In genomic region chr18:24126155-24126947, GRCh38 we compare ENCODE assay signal across 19 cellular contexts. TPM values are rescaled to one million over a fixed set of nuclear protein-coding genes. Genes with fewer than 3 reads are reported as not detected.
DNase-seq lines count a peak whose midpoint lies in the region; ATAC-seq, FAIRE-seq and TF ChIP-seq lines count a peak whose summit lies in the region.
"Had no signal": no experiment of that assay in that cellular context is flagged by ENCODE, and none has a peak within 500 bp of the region (broad histone marks: within the 10 kb centered on the region; RNA-seq: fewer than 3 reads in every experiment).

No MANE protein-coding gene starts in this region.

- no peak for FAIRE-seq in RCC 7860 (lab: Jason Lieb, UNC)
- FAIRE-seq: A549, H1 had no signal

- peak overlapping the region; percentile 25 for H3K27ac Mint-ChIP-seq in activated T-helper 17 cell treated with anti-CD3 and anti-CD28 coated beads, Interleukin-2, amount 50 U/mL, for 72 hours
- H3K27ac Mint-ChIP-seq in endothelial cell (ENCODE audit: unreplicated experiment): no peak overlapping the region
- H3K27ac Mint-ChIP-seq: activated CD4-positive, alpha-beta memory T cell treated with anti-CD3 and anti-CD28 coated beads for 36 hours; activated naive CD8-positive, alpha-beta T cell treated with anti-CD3 and anti-CD28 coated beads, Interleukin-2, amount 10 ng/mL, durations not matched to agents 7 days and 5 days; dendritic cell treated with granulocyte-macrophage colony-stimulating factor and Interleukin-4, amounts not matched to agents 40 ng/mL and 50 ng/mL, for 4 days had no signal

- no peaks in the 10 kb centered on the region for H3K9me3 Mint-ChIP-seq in activated T-helper 17 cell treated with anti-CD3 and anti-CD28 coated beads, Interleukin-2, amount 50 U/mL, for 72 hours
- H3K9me3 Mint-ChIP-seq in endothelial cell (ENCODE audit: unreplicated experiment): no peaks in the 10 kb centered on the region
- H3K9me3 Mint-ChIP-seq: activated CD4-positive, alpha-beta memory T cell treated with anti-CD3 and anti-CD28 coated beads for 36 hours; activated naive CD8-positive, alpha-beta T cell treated with anti-CD3 and anti-CD28 coated beads, Interleukin-2, amount 10 ng/mL, durations not matched to agents 7 days and 5 days; CD4-positive, CD25-positive, alpha-beta regulatory T cell; dendritic cell treated with granulocyte-macrophage colony-stimulating factor and Interleukin-4, amounts not matched to agents 40 ng/mL and 50 ng/mL, for 4 days had no signal

- no peaks in the 10 kb centered on the region for H3K27me3 Mint-ChIP-seq in activated T-helper 17 cell treated with anti-CD3 and anti-CD28 coated beads, Interleukin-2, amount 50 U/mL, for 72 hours
- H3K27me3 Mint-ChIP-seq in endothelial cell (ENCODE audit: unreplicated experiment): peaks cover 2% of the 10 kb centered on the region
- H3K27me3 Mint-ChIP-seq: activated CD4-positive, alpha-beta memory T cell treated with anti-CD3 and anti-CD28 coated beads for 36 hours; activated naive CD8-positive, alpha-beta T cell treated with anti-CD3 and anti-CD28 coated beads, Interleukin-2, amount 10 ng/mL, durations not matched to agents 7 days and 5 days; CD4-positive, CD25-positive, alpha-beta regulatory T cell; dendritic cell treated with granulocyte-macrophage colony-stimulating factor and Interleukin-4, amounts not matched to agents 40 ng/mL and 50 ng/mL, for 4 days had no signal

- H3K27me3 ChIP-seq in left lung: no peaks in the 10 kb centered on the region
- H3K27me3 ChIP-seq: testis had no signal

- H3K9me3 ChIP-seq in left lung: no peaks in the 10 kb centered on the region
- H3K9me3 ChIP-seq: A549, testis had no signal

- TF ChIP-seq CTCF in left lung (IDR thresholded peaks at IDR 0.05) (no peak), endothelial cell (IDR thresholded peaks at IDR 0.05; ENCODE audit: unreplicated experiment) (no peak)

- no peak overlapping the region for H3K27ac ChIP-seq in left lung
- H3K27ac ChIP-seq: A549 had no signal

- intact Hi-C loops in left lung (cut with DNase I): loop anchor here in 1 of 2 donors (10.0 kb wide), 2 partner anchors 162 to 512 kb away; no protein-coding TSS in a partner anchor

- no peak overlapping the region for H3K4me3 Mint-ChIP-seq in activated T-helper 17 cell treated with anti-CD3 and anti-CD28 coated beads, Interleukin-2, amount 50 U/mL, for 72 hours
- no peak overlapping the region for H3K4me3 Mint-ChIP-seq in endothelial cell (ENCODE audit: unreplicated experiment)
- H3K4me3 Mint-ChIP-seq: activated CD4-positive, alpha-beta memory T cell treated with anti-CD3 and anti-CD28 coated beads for 36 hours; activated naive CD8-positive, alpha-beta T cell treated with anti-CD3 and anti-CD28 coated beads, Interleukin-2, amount 10 ng/mL, durations not matched to agents 7 days and 5 days; CD4-positive, CD25-positive, alpha-beta regulatory T cell; dendritic cell treated with granulocyte-macrophage colony-stimulating factor and Interleukin-4, amounts not matched to agents 40 ng/mL and 50 ng/mL, for 4 days had no signal

- DNase-seq in NCI-H2107 treated with DMSO at 0.1 percent for 48 hours (lab: John Stamatoyannopoulos, UW; ENCODE audit: unreplicated experiment): peak; percentile 19
- DNase-seq in NCI-H2107 (lab: John Stamatoyannopoulos, UW): no peak
- peak; percentile 19 for DNase-seq in EL
- DNase-seq in left lung: no peak
- DNase-seq in endothelial cell (ENCODE audit: low spot score): no peak
- DNase-seq in RCC 7860 (ENCODE audit: low spot score): no peak
- DNase-seq: activated CD4-positive, alpha-beta memory T cell treated with anti-CD3 and anti-CD28 coated beads for 36 hours; activated naive CD8-positive, alpha-beta T cell treated with anti-CD3 and anti-CD28 coated beads, Interleukin-2, amount 10 ng/mL, durations not matched to agents 7 days and 5 days; activated T-cell treated with anti-CD3 and anti-CD28 coated beads, Interleukin-2, amount 50 U/mL, for 1 hour; CD4-positive, CD25-positive, alpha-beta regulatory T cell; DND-41; NCI-H2081; retina had no signal

- ATAC-seq in activated T-helper 17 cell treated with anti-CD3 and anti-CD28 coated beads, Interleukin-2, amount 50 U/mL, for 72 hours (replicated peaks): no peak
- ATAC-seq in left lung (peak; percentile 81), HG03196 (IDR thresholded peaks at IDR 0.05; ENCODE audit: unreplicated experiment) (no peak)
- ATAC-seq: A549 had no signal

- H3K4me1 Mint-ChIP-seq in activated T-helper 17 cell treated with anti-CD3 and anti-CD28 coated beads, Interleukin-2, amount 50 U/mL, for 72 hours: no peaks in the 10 kb centered on the region
- no peaks in the 10 kb centered on the region for H3K4me1 Mint-ChIP-seq in endothelial cell (ENCODE audit: unreplicated experiment)
- H3K4me1 Mint-ChIP-seq: activated naive CD8-positive, alpha-beta T cell treated with anti-CD3 and anti-CD28 coated beads, Interleukin-2, amount 10 ng/mL, durations not matched to agents 7 days and 5 days had no signal

- H3K36me3 Mint-ChIP-seq in activated T-helper 17 cell treated with anti-CD3 and anti-CD28 coated beads, Interleukin-2, amount 50 U/mL, for 72 hours (ENCODE audit: low read depth): peaks cover 90% of the 10 kb centered on the region
- H3K36me3 Mint-ChIP-seq in endothelial cell (ENCODE audit: low read depth, unreplicated experiment): peaks cover 8% of the 10 kb centered on the region

- peaks cover 0 to 35% of the 10 kb centered on the region in 2 donors for H3K36me3 ChIP-seq in left lung

- H3K4me1 ChIP-seq in left lung: no peaks in the 10 kb centered on the region
- H3K4me1 ChIP-seq: A549 had no signal

- no peak overlapping the region for H3K4me3 ChIP-seq in left lung
- H3K4me3 ChIP-seq: A549, testis had no signal

RNA-seq across cellular contexts. Expression of gene CABYR, which starts 12.5 kb away (rescaled TPM):
- total RNA-seq in activated T-helper 17 cell treated with anti-CD3 and anti-CD28 coated beads, Interleukin-2, amount 50 U/mL, for 72 hours: 1 to 10 TPM; 4.7 to 5.2 TPM
- total RNA-seq in left lung: 1 to 10 TPM; 1.1 to 2.9 TPM
- total RNA-seq in endothelial cell (ENCODE audit: unreplicated experiment): 8.4 TPM

Comparison
In these comparisons a context has a peak if more than half of its experiments do, and no peak if none do; other contexts are left out.
1. DNase-seq: peak in NCI-H2107 treated with DMSO at 0.1 percent for 48 hours (single experiment) and EL (single experiment); none in NCI-H2107 (single experiment), left lung (0 of 2), endothelial cell (single experiment) and RCC 7860 (single experiment).